21 cellular contexts compared by ENCODE assay signal in the genomic region with DNA sequence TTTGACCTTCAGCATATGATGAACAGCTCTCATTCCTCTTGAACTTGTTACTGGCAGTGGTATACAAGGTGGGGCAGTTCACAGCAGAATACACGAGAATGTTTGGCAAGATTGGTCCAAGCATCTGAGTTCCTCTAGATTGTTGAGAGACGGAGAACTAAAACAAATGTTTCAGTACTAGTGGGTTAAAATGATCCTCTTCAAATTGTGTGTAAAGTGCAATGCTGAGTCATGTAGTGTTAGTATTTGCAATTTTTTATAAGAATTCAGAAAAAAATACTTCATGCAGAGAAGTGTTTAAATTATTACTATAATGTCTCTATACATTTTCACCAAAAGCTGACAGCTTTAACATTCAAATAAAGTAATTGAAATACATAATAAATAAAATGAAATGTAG.
A peak's percentile ranks its signal among the peaks of the same experiment; 100 is the strongest.
DNase-seq lines count a peak whose midpoint lies in the region; ATAC-seq, FAIRE-seq and TF ChIP-seq lines count a peak whose summit lies in the region.
"Had no signal": no experiment of that assay in that cellular context is flagged by ENCODE, and none has a peak within 500 bp of the region (broad histone marks: within the 10 kb centered on the region; RNA-seq: fewer than 3 reads in every experiment).

No MANE protein-coding gene starts in this region.

- peak overlapping the region; percentile 55; the same call in 1 of the 2 replicates for H3K27ac ChIP-seq in Panc1 (ENCODE audit: low read length)
- no peak overlapping the region for H3K27ac ChIP-seq in astrocyte (ENCODE audit: low read depth, low read length)
- no peak overlapping the region for H3K27ac ChIP-seq in OCI-LY7 (ENCODE audit: low read depth, low read length, poor library complexity, severe bottlenecking)
- H3K27ac ChIP-seq: BLaER1 treated with 17β-estradiol and CSF1 and Interleukin-3, amounts not matched to agents 10 nM and 100 nM; C4-2B had no signal

- H3K36me3 Mint-ChIP-seq in HFFc6 (ENCODE audit: low read depth) (no peaks in the 10 kb centered on the region; the same call in 1 of the 2 replicates), astrocyte (ENCODE audit: low read depth, unreplicated experiment) (no peaks in the 10 kb centered on the region)
- H3K36me3 Mint-ChIP-seq: CD8-positive, alpha-beta T cell had no signal

- H2AFZ ChIP-seq in astrocyte (ENCODE audit: low read depth, low read length) (no peak overlapping the region), OCI-LY7 (ENCODE audit: low read length) (no peak overlapping the region)

- H3K27ac Mint-ChIP-seq in HFFc6 (peak overlapping the region; percentile 18; the same call in 1 of the 2 replicates), astrocyte (ENCODE audit: unreplicated experiment) (no peak overlapping the region)
- H3K27ac Mint-ChIP-seq: B cell; CD4-positive, alpha-beta T cell; CD8-positive, alpha-beta T cell had no signal

- H3K4me2 ChIP-seq in astrocyte (ENCODE audit: low read length) (no peak overlapping the region), OCI-LY7 (ENCODE audit: low read length) (no peak overlapping the region)
- H3K4me2 ChIP-seq: BLaER1 treated with 17β-estradiol and CSF1 and Interleukin-3, amounts not matched to agents 10 nM and 100 nM had no signal

- H3K9me2 ChIP-seq in OCI-LY7 (ENCODE audit: insufficient read depth, low read length) = no peaks in the 10 kb centered on the region

- DNase-seq in HFFc6 (no peak), Panc1 (ENCODE audit: low read depth, low spot score) (no peak), astrocyte (ENCODE audit: low read depth) (no peak), left ventricle myocardium superior (no peak), OCI-LY7 (ENCODE audit: low spot score) (no peak), midbrain (lab: John Stamatoyannopoulos, UW) (no peak)
- DNase-seq: 8988T; AML-193; Caco-2; Calu3; CD4-positive, alpha-beta T cell; CD8-positive, alpha-beta T cell; DMS79 treated with DMSO at 0.1 percent for 48 hours; GF-D8 had no signal

- ATAC-seq in Panc1 (no peak), left ventricle myocardium superior (no peak)
- ATAC-seq: CD8-positive, alpha-beta T cell had no signal

- BruUV-seq in Panc1 (replicated peaks; lab: Mats Ljungman, UMichigan) (no TSS peak), OCI-LY7 (replicated peaks; lab: Mats Ljungman, UMichigan) (no TSS peak)

- no peak overlapping the region for H3K4me3 Mint-ChIP-seq in HFFc6
- H3K4me3 Mint-ChIP-seq in astrocyte (ENCODE audit: unreplicated experiment) = no peak overlapping the region
- H3K4me3 Mint-ChIP-seq: B cell; CD4-positive, alpha-beta T cell; CD8-positive, alpha-beta T cell had no signal

- H3K36me3 ChIP-seq in Panc1 (ENCODE audit: control insufficient read depth, insufficient read depth, low read length) = no peaks in the 10 kb centered on the region
- no peaks in the 10 kb centered on the region for H3K36me3 ChIP-seq in astrocyte (ENCODE audit: insufficient read depth, low read length)
- no peaks in the 10 kb centered on the region for H3K36me3 ChIP-seq in OCI-LY7 (ENCODE audit: insufficient read depth, low read length)
- H3K36me3 ChIP-seq: BLaER1 treated with 17β-estradiol and CSF1 and Interleukin-3, amounts not matched to agents 10 nM and 100 nM had no signal

- H3K27me3 Mint-ChIP-seq in HFFc6 (ENCODE audit: insufficient read depth) (no peaks in the 10 kb centered on the region), astrocyte (ENCODE audit: low read depth, unreplicated experiment) (no peaks in the 10 kb centered on the region)
- H3K27me3 Mint-ChIP-seq: B cell had no signal

- FAIRE-seq in astrocyte (lab: Jason Lieb, UNC) = peak; percentile 39
- FAIRE-seq: A204.1, D721Med, GM12891, GM19239 had no signal

- H3K79me2 ChIP-seq in astrocyte (ENCODE audit: insufficient read depth, low read length) (no peaks in the 10 kb centered on the region), OCI-LY7 (ENCODE audit: insufficient read depth, low read depth, low read length) (no peaks in the 10 kb centered on the region)

- H3K9me3 ChIP-seq in Panc1 (ENCODE audit: control insufficient read depth, insufficient read depth, low read depth, low read length) (peaks cover 26% of the 10 kb centered on the region), astrocyte (ENCODE audit: insufficient read depth, low read depth, low read length) (no peaks in the 10 kb centered on the region), OCI-LY7 (ENCODE audit: low read length) (no peaks in the 10 kb centered on the region)
- H3K9me3 ChIP-seq: Caco-2 had no signal

- no peaks in the 10 kb centered on the region for H3K4me1 ChIP-seq in Panc1 (ENCODE audit: control insufficient read depth, insufficient read depth, low read length)
- peaks cover 9% of the 10 kb centered on the region for H3K4me1 ChIP-seq in astrocyte (ENCODE audit: insufficient read depth, low read length)
- H3K4me1 ChIP-seq in OCI-LY7 (ENCODE audit: insufficient read depth, low read length, poor library complexity, severe bottlenecking) = no peaks in the 10 kb centered on the region

- H3K27me3 ChIP-seq in Panc1 (ENCODE audit: control insufficient read depth, insufficient read depth, low read length) (no peaks in the 10 kb centered on the region), astrocyte (ENCODE audit: insufficient read depth, low read length) (no peaks in the 10 kb centered on the region)
- H3K27me3 ChIP-seq: BLaER1 treated with 17β-estradiol and CSF1 and Interleukin-3, amounts not matched to agents 10 nM and 100 nM had no signal

- in situ Hi-C loops in Panc1 (cut with HindIII; ENCODE audit: low pct_unique_long_range_greater_than_20kb, low sequenced_read_pairs) = no loop called here

- H3K4me1 Mint-ChIP-seq in HFFc6 (ENCODE audit: low read depth) (peaks cover 75% of the 10 kb centered on the region), astrocyte (ENCODE audit: low read depth, unreplicated experiment) (peaks cover 8% of the 10 kb centered on the region)
- H3K4me1 Mint-ChIP-seq: B cell had no signal

- CTCF ChIA-PET in Panc1 (lab: Charles Lee) = interaction anchor here (0.7 kb wide), 1 partner anchor 54 kb away, joined by 4 read pairs; no protein-coding TSS in a partner anchor
- CTCF ChIA-PET in OCI-LY7 (lab: Charles Lee; ENCODE audit: unreplicated experiment) = no interaction called here

- peaks cover 4% of the 10 kb centered on the region; the same call in 1 of the 2 replicates for H3K9me3 Mint-ChIP-seq in HFFc6
- no peaks in the 10 kb centered on the region for H3K9me3 Mint-ChIP-seq in astrocyte (ENCODE audit: unreplicated experiment)

- H3K4me3 ChIP-seq in Panc1 (ENCODE audit: low read depth in 2 of 2, low read length in 2 of 2) (no peak overlapping the region), astrocyte (ENCODE audit: insufficient read depth, low read depth, low read length) (no peak overlapping the region), OCI-LY7 (ENCODE audit: low read depth, low read length, poor library complexity, severe bottlenecking) (no peak overlapping the region)
- H3K4me3 ChIP-seq: BLaER1 treated with 17β-estradiol and CSF1 and Interleukin-3, amounts not matched to agents 10 nM and 100 nM had no signal

- TF ChIP-seq CTCF in HFFc6 (IDR thresholded peaks at IDR 0.05) (no peak), Panc1 (IDR thresholded peaks at IDR 0.05) (no peak), astrocyte (IDR thresholded peaks at IDR 0.05; ENCODE audit: insufficient read depth, low read depth, low read length) (no peak), OCI-LY7 (conservative IDR thresholded peaks at IDR 0.05; ENCODE audit: low read length) (no peak)

- H4K20me1 ChIP-seq in astrocyte (ENCODE audit: insufficient read depth, low read length) = no peaks in the 10 kb centered on the region
- H4K20me1 ChIP-seq in OCI-LY7 (ENCODE audit: insufficient read depth, low read length) = no peaks in the 10 kb centered on the region
- H4K20me1 ChIP-seq: BLaER1 treated with 17β-estradiol and CSF1 and Interleukin-3, amounts not matched to agents 10 nM and 100 nM had no signal

- POLR2A ChIA-PET in Panc1 (lab: Charles Lee) = no interaction called here
- POLR2A ChIA-PET in OCI-LY7 (lab: Charles Lee) = no interaction called here

- intact Hi-C loops in Panc1 (cut with micrococcal nuclease; ENCODE audit: unreplicated experiment) (no loop called here), left ventricle myocardium superior (cut with micrococcal nuclease) (no loop called here), OCI-LY7 (cut with micrococcal nuclease; ENCODE audit: unreplicated experiment) (no loop called here)

- no peak overlapping the region for H3K9ac ChIP-seq in astrocyte (ENCODE audit: low read length)
- H3K9ac ChIP-seq: BLaER1 treated with 17β-estradiol and CSF1 and Interleukin-3, amounts not matched to agents 10 nM and 100 nM had no signal
